In genomic region chr12:40224439-40225291, GRCh38 we compare ENCODE assay signal across 8 cellular contexts. TPM values are rescaled to one million over a fixed set of nuclear protein-coding genes. Genes with fewer than 3 reads are reported as not detected.
DNase-seq lines count a peak whose midpoint lies in the region; ATAC-seq and TF ChIP-seq lines count a peak whose summit lies in the region.

Gene LRRK2 (plus strand): TSS chr12:40224997. CDS start chr12:40225132, 135 bp downstream.

- peaks cover 10 to 11% of the 10 kb centered on the region in 2 experiments for H3K4me1 Mint-ChIP-seq in H9
- H3K4me1 Mint-ChIP-seq in activated CD8-positive, alpha-beta T cell treated with anti-CD3 and anti-CD28 coated beads for 36 hours (ENCODE audit: low read depth), result peaks cover 8% of the 10 kb centered on the region
- peaks cover 4% of the 10 kb centered on the region in 2 donors for H3K4me1 Mint-ChIP-seq in effector memory CD8-positive, alpha-beta T cell (ENCODE audit: low read depth in 2 of 2)

- H3K56ac ChIP-seq in H9 (ENCODE audit: insufficient read length, low read depth, low read length), result no peak within 1 kb of the TSS

- peak; percentile 62 for DNase-seq in H9
- DNase-seq in NAMALWA (ENCODE audit: low spot score), result peak; percentile 62
- peak; percentile 68 for DNase-seq in activated CD8-positive, alpha-beta T cell treated with anti-CD3 and anti-CD28 coated beads for 36 hours
- peak; percentile 33 to 40 (median 35) for DNase-seq in effector memory CD8-positive, alpha-beta T cell
- peak; percentile 53 for DNase-seq in mesenchymal stem cell
- peak; percentile 7 to 25 for DNase-seq in stimulated activated CD8-positive, alpha-beta memory T cell treated with anti-CD3 and anti-CD28 coated beads, Interleukin-7, amount 100 ng/mL, for 1 hour (ENCODE audit: low read depth in 2 of 2)
- no peak for DNase-seq in DMS79 treated with DMSO at 0.1 percent for 48 hours (lab: John Stamatoyannopoulos, UW)

- H2BK5ac ChIP-seq in H9 (ENCODE audit: insufficient read length, low read length), result no peak within 1 kb of the TSS
- peak within 1 kb of the TSS; percentile 57 for H2BK5ac ChIP-seq in mesenchymal stem cell (ENCODE audit: low read depth, low read length, poor library complexity, severe bottlenecking)

- intact Hi-C loops in activated CD8-positive, alpha-beta T cell treated with anti-CD3 and anti-CD28 coated beads for 36 hours (cut with micrococcal nuclease), result no loop called here

- H2BK12ac ChIP-seq in H9 (ENCODE audit: insufficient read length, low read depth, low read length) (no peak within 1 kb of the TSS), mesenchymal stem cell (ENCODE audit: low read length in 2 of 2) (peak within 1 kb of the TSS in 1 of 2 experiments; percentile 78)

- no peak within 1 kb of the TSS for H4K5ac ChIP-seq in H9 (ENCODE audit: insufficient read length, low read depth, low read length)

- H3K14ac ChIP-seq in H9 (ENCODE audit: insufficient read depth, low read length), result peak within 1 kb of the TSS; percentile 31
- peak within 1 kb of the TSS in 1 of 2 experiments; percentile 91 for H3K14ac ChIP-seq in mesenchymal stem cell (ENCODE audit: low read length in 2 of 2)

- no peak within 1 kb of the TSS for H3T11ph ChIP-seq in H9 (ENCODE audit: low read length)

- no peak within 1 kb of the TSS for H2BK15ac ChIP-seq in H9 (ENCODE audit: low read depth, low read length)
- H2BK15ac ChIP-seq in mesenchymal stem cell (ENCODE audit: low read depth, poor library complexity, severe bottlenecking), result peak within 1 kb of the TSS; percentile 94

- ATAC-seq in activated CD8-positive, alpha-beta T cell treated with anti-CD3 and anti-CD28 coated beads for 36 hours, result peak; percentile 88
- ATAC-seq in effector memory CD8-positive, alpha-beta T cell (replicated peaks), result peak; percentile 86

- H3K79me1 ChIP-seq in H9 (ENCODE audit: insufficient read depth, low read depth, low read length, poor library complexity, severe bottlenecking), result no peaks in the 10 kb centered on the region
- H3K79me1 ChIP-seq in mesenchymal stem cell (replicated peaks; ENCODE audit: low read length, poor library complexity, severe bottlenecking), result no peaks in the 10 kb centered on the region

- POLR2A ChIA-PET in activated CD8-positive, alpha-beta T cell treated with anti-CD3 and anti-CD28 coated beads for 36 hours (lab: Charles Lee), result no interaction called here

- no peak within 1 kb of the TSS for H3K27ac Mint-ChIP-seq in H9
- H3K27ac Mint-ChIP-seq in activated CD8-positive, alpha-beta T cell treated with anti-CD3 and anti-CD28 coated beads for 36 hours, result no peak within 1 kb of the TSS
- H3K27ac Mint-ChIP-seq in effector memory CD8-positive, alpha-beta T cell, result no peak within 1 kb of the TSS

- no CpG with 5 or more reads among the region's 78 CpGs for WGBS in H9 (ENCODE audit: extremely low coverage, insufficient read length, low lambda C conversion rate)
- under 1% methylated on average over 70 of the region's 78 CpGs for WGBS in mesenchymal stem cell

- H3K23me2 ChIP-seq in H9 (ENCODE audit: insufficient read length, low read depth, low read length, poor library complexity, severe bottlenecking), result no peaks in the 10 kb centered on the region

- H2AK5ac ChIP-seq in H9 (ENCODE audit: insufficient read length, low read length) (no peak within 1 kb of the TSS), mesenchymal stem cell (ENCODE audit: low read length, severe bottlenecking) (no peak within 1 kb of the TSS)

- H3K27ac ChIP-seq in H9 (ENCODE audit: insufficient read length, low read depth, low read length) (no peak within 1 kb of the TSS), mesenchymal stem cell (ENCODE audit: low read length, poor library complexity, severe bottlenecking) (no peak within 1 kb of the TSS)

- no peaks in the 10 kb centered on the region; a peak in 2 of 5 replicates for H3K9me3 Mint-ChIP-seq in H9
- H3K9me3 Mint-ChIP-seq in activated CD8-positive, alpha-beta T cell treated with anti-CD3 and anti-CD28 coated beads for 36 hours, result no peaks in the 10 kb centered on the region
- H3K9me3 Mint-ChIP-seq in effector memory CD8-positive, alpha-beta T cell, result peaks cover 0 to 2% of the 10 kb centered on the region in 2 donors

- H3K4me2 ChIP-seq in H9 (ENCODE audit: insufficient read depth, insufficient read length, low read length) (peak within 1 kb of the TSS; percentile 46), mesenchymal stem cell (ENCODE audit: low read length, poor library complexity, severe bottlenecking) (peak within 1 kb of the TSS; percentile 91)

- CTCF ChIA-PET in activated CD8-positive, alpha-beta T cell treated with anti-CD3 and anti-CD28 coated beads for 36 hours (lab: Charles Lee), result no interaction called here

- no peaks in the 10 kb centered on the region for H4K20me1 ChIP-seq in H9 (ENCODE audit: control insufficient read depth, insufficient read depth, insufficient read length)

- H3K4me3 ChIP-seq in mesenchymal stem cell (ENCODE audit: insufficient read depth in 1 of 2, low read depth in 1 of 2, low read length in 2 of 2), result peak within 1 kb of the TSS; percentile 78 to 91

- no peaks in the 10 kb centered on the region; a peak in 1 of 7 replicates for H3K36me3 Mint-ChIP-seq in H9 (ENCODE audit: insufficient read depth in 1 of 3, low read depth in 3 of 3)
- H3K36me3 Mint-ChIP-seq in activated CD8-positive, alpha-beta T cell treated with anti-CD3 and anti-CD28 coated beads for 36 hours (ENCODE audit: low read depth), result no peaks in the 10 kb centered on the region
- H3K36me3 Mint-ChIP-seq in effector memory CD8-positive, alpha-beta T cell (ENCODE audit: insufficient read depth), result no peaks in the 10 kb centered on the region

- H2BK20ac ChIP-seq in H9 (ENCODE audit: low read depth, low read length, poor library complexity, severe bottlenecking), result no peak within 1 kb of the TSS

- H3K36me3 ChIP-seq in mesenchymal stem cell (ENCODE audit: control insufficient read depth in 1 of 2, insufficient read depth in 2 of 2, low read depth in 1 of 2, low read length in 2 of 2), result no peaks in the 10 kb centered on the region

- H3K18ac ChIP-seq in H9 (ENCODE audit: insufficient read length, low read depth, low read length) (no peak within 1 kb of the TSS), mesenchymal stem cell (ENCODE audit: low read depth in 1 of 2, low read length in 2 of 2) (peak within 1 kb of the TSS; percentile 79 to 93)

- H3K27me3 ChIP-seq in H9 (ENCODE audit: insufficient read depth, low read length) (peaks cover 9% of the 10 kb centered on the region), mesenchymal stem cell (ENCODE audit: control insufficient read depth in 1 of 2, insufficient read depth in 1 of 2, low read length in 2 of 2) (no peaks in the 10 kb centered on the region)

- peak within 1 kb of the TSS; percentile 19 for H3K9ac ChIP-seq in H9 (ENCODE audit: extremely low read depth, insufficient read length, low read length)
- H3K9ac ChIP-seq in mesenchymal stem cell (ENCODE audit: low read length), result peak within 1 kb of the TSS; percentile 91

- no peaks in the 10 kb centered on the region for H3K79me2 ChIP-seq in H9 (ENCODE audit: insufficient read depth, low read length)

- H3K4ac ChIP-seq in H9 (ENCODE audit: low read depth, low read length) (no peak within 1 kb of the TSS), mesenchymal stem cell (ENCODE audit: low read depth in 1 of 2, low read length in 2 of 2) (peak within 1 kb of the TSS in 1 of 2 experiments; percentile 51)

- H3K27me3 Mint-ChIP-seq in H9 (ENCODE audit: low read depth), result peaks cover 40% of the 10 kb centered on the region
- H3K27me3 Mint-ChIP-seq in activated CD8-positive, alpha-beta T cell treated with anti-CD3 and anti-CD28 coated beads for 36 hours, result peaks cover 39% of the 10 kb centered on the region
- H3K27me3 Mint-ChIP-seq in effector memory CD8-positive, alpha-beta T cell, result peaks cover 17 to 35% of the 10 kb centered on the region in 2 donors

- no peak within 1 kb of the TSS for H4K8ac ChIP-seq in H9 (replicated peaks; ENCODE audit: insufficient read length, low read depth, low read length)
- peak within 1 kb of the TSS; percentile 82 for H4K8ac ChIP-seq in mesenchymal stem cell (ENCODE audit: low read length)

- H2AFZ ChIP-seq in H9 (ENCODE audit: low read length), result no peak within 1 kb of the TSS
- H2AFZ ChIP-seq in mesenchymal stem cell (ENCODE audit: low read depth, low read length), result peak within 1 kb of the TSS; percentile 89

- H3K4me3 Mint-ChIP-seq in H9, result peak within 1 kb of the TSS; percentile 49 to 77
- peak within 1 kb of the TSS; percentile 46 for H3K4me3 Mint-ChIP-seq in activated CD8-positive, alpha-beta T cell treated with anti-CD3 and anti-CD28 coated beads for 36 hours
- peak within 1 kb of the TSS; percentile 42 to 60 for H3K4me3 Mint-ChIP-seq in effector memory CD8-positive, alpha-beta T cell

- TF ChIP-seq CTCF in GM12874 (IDR thresholded peaks at IDR 0.05; ENCODE audit: insufficient read depth, low read depth, low read length), result peak; percentile 27; the same call in 1 of the 2 replicates
- TF ChIP-seq CTCF in H9 (conservative IDR thresholded peaks at IDR 0.05), result peak; percentile 12; the same call in 1 of the 3 replicates
- TF ChIP-seq CTCF in activated CD8-positive, alpha-beta T cell treated with anti-CD3 and anti-CD28 coated beads for 36 hours (IDR thresholded peaks at IDR 0.05), result no peak

- H3K23ac ChIP-seq in H9 (ENCODE audit: insufficient read length, low read depth, low read length), result no peak within 1 kb of the TSS
- H3K23ac ChIP-seq in mesenchymal stem cell (ENCODE audit: low read length in 2 of 2), result no peak within 1 kb of the TSS

- H3K4me1 ChIP-seq in H9 (ENCODE audit: insufficient read depth, low read length), result no peaks in the 10 kb centered on the region
- H3K4me1 ChIP-seq in mesenchymal stem cell (ENCODE audit: control insufficient read depth, insufficient read depth, low read depth, low read length), result peaks cover 7% of the 10 kb centered on the region

- H3K9me3 ChIP-seq in H9 (ENCODE audit: control insufficient read depth, low read depth, low read length) (no peaks in the 10 kb centered on the region), mesenchymal stem cell (ENCODE audit: control insufficient read depth, low read length) (no peaks in the 10 kb centered on the region)

- no peak within 1 kb of the TSS for H4K91ac ChIP-seq in H9 (ENCODE audit: insufficient read length, low read depth, low read length)
- H4K91ac ChIP-seq in mesenchymal stem cell (ENCODE audit: low read length), result peak within 1 kb of the TSS; percentile 11

- H2BK120ac ChIP-seq in H9 (ENCODE audit: low read depth, low read length, poor library complexity, severe bottlenecking) (no peak within 1 kb of the TSS), mesenchymal stem cell (ENCODE audit: low read depth, low read length) (peak within 1 kb of the TSS; percentile 92)

RNA-seq across cellular contexts. Expression of gene LRRK2, which starts in this region (rescaled TPM):
- total RNA-seq in H9 (2021), result 0.11 and 0.17 TPM in 2 replicates
- under 1 TPM in 1 of 2 experiments, not detected in 1; 0.76 TPM for total RNA-seq in activated CD8-positive, alpha-beta T cell treated with anti-CD3 and anti-CD28 coated beads for 36 hours
- 0.14 TPM for polyA plus RNA-seq in mesenchymal stem cell (2013, experiment 1 of 2)
- polyA plus RNA-seq in mesenchymal stem cell (2013, experiment 2 of 2), result 0.18 TPM

Comparison
In these comparisons a context has a peak if more than half of its experiments do, and no peak if none do; other contexts are left out.
1. Peak in DNase-seq, H3K9ac ChIP-seq and H3K4me2 ChIP-seq in H9; RNA of the gene not detected or under 1 TPM.
2. Peak in DNase-seq and ATAC-seq in activated CD8-positive, alpha-beta T cell treated with anti-CD3 and anti-CD28 coated beads for 36 hours; RNA of the gene not detected or under 1 TPM.